9 cellular contexts compared by ENCODE assay signal in genomic region chr14:73746540-73747385, GRCh38. TPM values are rescaled to one million over a fixed set of nuclear protein-coding genes. Genes with fewer than 3 reads are reported as not detected.
DNase-seq lines count a peak whose midpoint lies in the region; ATAC-seq and TF ChIP-seq lines count a peak whose summit lies in the region.
"Had no signal": no experiment of that assay in that cellular context is flagged by ENCODE, and none has a peak within 500 bp of the region (broad histone marks: within the 10 kb centered on the region; RNA-seq: fewer than 3 reads in every experiment).

No MANE protein-coding gene starts in this region.

- no peak for TF ChIP-seq POLR2A in HCT116 (IDR thresholded peaks at IDR 0.05; ENCODE audit: borderline replicate concordance, extremely low read depth, insufficient read depth, insufficient read length)

- H3K27me3 ChIP-seq in HCT116 (ENCODE audit: insufficient read depth, low read length) (no peaks in the 10 kb centered on the region), foreskin keratinocyte (no peaks in the 10 kb centered on the region), smooth muscle cell (ENCODE audit: low read depth) (no peaks in the 10 kb centered on the region)

- H3K27me3 Mint-ChIP-seq in WTC11 (ENCODE audit: low read depth), result no peaks in the 10 kb centered on the region

- H3K27ac Mint-ChIP-seq in WTC11, result peak overlapping the region; percentile 88

- peak overlapping the region; percentile 42; the same call in 1 of the 2 replicates for H3K9ac ChIP-seq in HCT116 (ENCODE audit: low read length)
- peak overlapping the region; percentile 13 for H3K9ac ChIP-seq in smooth muscle cell (ENCODE audit: low read depth)

- no peaks in the 10 kb centered on the region for H4K20me1 ChIP-seq in HCT116 (ENCODE audit: insufficient read depth)
- peaks cover 99% of the 10 kb centered on the region for H4K20me1 ChIP-seq in smooth muscle cell (ENCODE audit: low read depth)

- no peak for TF ChIP-seq RAD21 in HCT116 (IDR thresholded peaks at IDR 0.05; ENCODE audit: low read depth)

- H3K9me2 ChIP-seq in HCT116 (ENCODE audit: insufficient read depth), result no peaks in the 10 kb centered on the region

- ATAC-seq in HCT116, result peak; percentile 24; the same call in 1 of the 2 replicates
- peak; percentile 31 for ATAC-seq in WTC11
- ATAC-seq in foreskin keratinocyte, result peak; percentile 37
- ATAC-seq in HG03521 (IDR thresholded peaks at IDR 0.05; ENCODE audit: unreplicated experiment), result no peak
- no peak for ATAC-seq in HG02571 (IDR thresholded peaks at IDR 0.05; ENCODE audit: unreplicated experiment)

- H3K36me3 ChIP-seq in HCT116 (ENCODE audit: control insufficient read depth in 1 of 2, insufficient read depth in 2 of 2, low read length in 2 of 2) (no peaks in the 10 kb centered on the region), smooth muscle cell (ENCODE audit: low read depth) (no peaks in the 10 kb centered on the region)

- H3F3A ChIP-seq in smooth muscle cell (ENCODE audit: low read depth), result peaks cover 6% of the 10 kb centered on the region

- H3K9me3 Mint-ChIP-seq in WTC11, result no peaks in the 10 kb centered on the region

- H3K9me3 ChIP-seq in HCT116 (ENCODE audit: control insufficient read depth in 1 of 2, insufficient read depth in 1 of 2, low read depth in 1 of 2, low read length in 2 of 2), result no peaks in the 10 kb centered on the region
- H3K9me3 ChIP-seq in smooth muscle cell (replicated peaks; ENCODE audit: low read depth), result no peaks in the 10 kb centered on the region

- no peaks in the 10 kb centered on the region for H3K36me3 Mint-ChIP-seq in WTC11

- H2AFZ ChIP-seq in HCT116 (ENCODE audit: low read depth, low read length, poor library complexity, severe bottlenecking) (no peak overlapping the region), smooth muscle cell (ENCODE audit: low read depth) (no peak overlapping the region)

- H3K79me2 ChIP-seq in HCT116 (ENCODE audit: insufficient read depth, low read length) (peaks cover 100% of the 10 kb centered on the region), smooth muscle cell (ENCODE audit: low read depth) (peaks cover 90% of the 10 kb centered on the region)

- DNase-seq in HCT116 (ENCODE audit: low read depth, low spot score) (no peak), WTC11 (ENCODE audit: low spot score) (peak; percentile 22), foreskin keratinocyte (no peak), smooth muscle cell (lab: John Stamatoyannopoulos, UW; ENCODE audit: unreplicated experiment) (no peak), NCI-H748 (lab: John Stamatoyannopoulos, UW; ENCODE audit: unreplicated experiment) (no peak), NCI-H1105 (lab: John Stamatoyannopoulos, UW) (no peak)
- DNase-seq: T-helper 9 cell had no signal

- CTCF ChIA-PET in HCT116 (lab: Charles Lee) (interaction anchor here (1.3 to 4.2 kb wide), 3 partner anchors 12 to 79 kb away, joined by 4 to 27 read pairs (median 8); a partner anchor contains a TSS), WTC11 (lab: Charles Lee) (interaction anchor here (1.3 to 3.5 kb wide), 6 partner anchors 12 to 105 kb away, joined by 3 to 43 read pairs (median 8); partner anchors contain the start of gene PTGR2)

- 68% methylated on average over 5 of the region's 5 CpGs for WGBS in smooth muscle cell (ENCODE audit: low lambda C conversion rate)

- intact Hi-C loops in HCT116 (cut with micrococcal nuclease), result no loop called here

- no peak overlapping the region for H3K27ac ChIP-seq in HCT116 (ENCODE audit: low read depth, low read length)
- no peak overlapping the region for H3K27ac ChIP-seq in foreskin keratinocyte
- H3K27ac ChIP-seq in smooth muscle cell (ENCODE audit: low read depth), result peak overlapping the region; percentile 64

- peaks cover 47 to 63% of the 10 kb centered on the region in 2 experiments for H3K4me1 ChIP-seq in HCT116 (ENCODE audit: control insufficient read depth in 1 of 2, insufficient read depth in 2 of 2, low read length in 2 of 2)
- H3K4me1 ChIP-seq in foreskin keratinocyte, result peaks cover 75% of the 10 kb centered on the region
- H3K4me1 ChIP-seq in smooth muscle cell (ENCODE audit: low read depth), result peaks cover 31% of the 10 kb centered on the region

- H3K4me2 ChIP-seq in HCT116 (ENCODE audit: low read length), result 0 out of 2 replicates have a peak overlapping the region, but pooled peaks have one; percentile 89
- peak overlapping the region; percentile 54 for H3K4me2 ChIP-seq in smooth muscle cell

- RAD21 ChIA-PET in HCT116 (lab: Charles Lee; ENCODE audit: low non-redundant PET in 1 of 2, low total read pairs in 2 of 2, uncharacterized antibody in 2 of 2, unreplicated experiment in 2 of 2), result interaction anchor here in 1 of 2 experiments (1.4 to 2.3 kb wide), 2 partner anchors 8 to 12 kb away, joined by 3 to 6 read pairs; no protein-coding TSS in a partner anchor

- POLR2A ChIA-PET in HCT116 (lab: Charles Lee), result interaction anchor here (1.0 kb wide), 1 partner anchor 20 kb away, joined by 3 read pairs; no protein-coding TSS in a partner anchor
- POLR2A ChIA-PET in WTC11 (lab: Charles Lee), result interaction anchor here (0.6 to 1.0 kb wide), 3 partner anchors 9 to 11 kb away, joined by 3 to 4 read pairs (median 3); no protein-coding TSS in a partner anchor

- BruUV-seq in HCT116 (replicated peaks; lab: Mats Ljungman, UMichigan), result no TSS peak

- H3K4me3 ChIP-seq in HCT116 (replicated peaks in 1 of 2; ENCODE audit: low read depth in 1 of 2, low read length in 2 of 2) (no peak overlapping the region), smooth muscle cell (no peak overlapping the region)

- H3K4me3 Mint-ChIP-seq in WTC11, result no peak overlapping the region

- H3K4me1 Mint-ChIP-seq in WTC11, result peaks cover 67% of the 10 kb centered on the region

- peak in 1 of 3 experiments; percentile 36; a peak in 1 of 6 replicates for TF ChIP-seq CTCF in HCT116 (IDR thresholded peaks at IDR 0.05 in 2 of 3, conservative IDR thresholded peaks at IDR 0.05 in 1 of 3; ENCODE audit: borderline replicate concordance in 1 of 3, insufficient read depth in 1 of 3, low read depth in 2 of 3, low read length in 2 of 3)
- TF ChIP-seq CTCF in WTC11 (IDR thresholded peaks at IDR 0.05), result no peak
- peak; percentile 61 for TF ChIP-seq CTCF in foreskin keratinocyte (conservative IDR thresholded peaks at IDR 0.05)
- peak; percentile 9 for TF ChIP-seq CTCF in smooth muscle cell (IDR thresholded peaks at IDR 0.05; ENCODE audit: borderline replicate concordance, insufficient read depth, poor library complexity, severe bottlenecking)

TF ChIP-seq in HCT116, 20 proteins besides CTCF, POLR2A, EP300 and RAD21:
- no peak for TF ChIP-seq EZH2phosphoT487 (IDR thresholded peaks at IDR 0.05; ENCODE audit: borderline replicate concordance)
- TF ChIP-seq TCF7L2 (IDR thresholded peaks at IDR 0.05; ENCODE audit: borderline replicate concordance, extremely low read depth, insufficient read depth, insufficient read length), result no peak
- TF ChIP-seq ZFX (IDR thresholded peaks at IDR 0.05), result no peak
- TF ChIP-seq SIN3A (IDR thresholded peaks at IDR 0.05; ENCODE audit: low read depth), result no peak
- TF ChIP-seq POLR2AphosphoS5 (IDR thresholded peaks at IDR 0.05; ENCODE audit: low read depth, low read length), result no peak
- no peak for TF ChIP-seq ZNF274 (IDR thresholded peaks at IDR 0.05; ENCODE audit: low read depth, low read length)
- no peak for TF ChIP-seq EGR1 (IDR thresholded peaks at IDR 0.05; ENCODE audit: low read depth)
TF ChIP-seq in HCT116: peak in this region for 0.

TF ChIP-seq in WTC11, 78 proteins besides CTCF, POLR2A, EP300 and RAD21:
- TF ChIP-seq, protein P1, sequence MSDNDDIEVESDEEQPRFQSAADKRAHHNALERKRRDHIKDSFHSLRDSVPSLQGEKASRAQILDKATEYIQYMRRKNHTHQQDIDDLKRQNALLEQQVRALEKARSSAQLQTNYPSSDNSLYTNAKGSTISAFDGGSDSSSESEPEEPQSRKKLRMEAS (CRISPR knock-in tag; IDR thresholded peaks at IDR 0.05), result no peak
- TF ChIP-seq GABPB1 (CRISPR knock-in tag; IDR thresholded peaks at IDR 0.05) (no peak), ETV6 (CRISPR knock-in tag; IDR thresholded peaks at IDR 0.05) (no peak), CREB1 (CRISPR knock-in tag; IDR thresholded peaks at IDR 0.05) (no peak)
- TF ChIP-seq, protein P2, sequence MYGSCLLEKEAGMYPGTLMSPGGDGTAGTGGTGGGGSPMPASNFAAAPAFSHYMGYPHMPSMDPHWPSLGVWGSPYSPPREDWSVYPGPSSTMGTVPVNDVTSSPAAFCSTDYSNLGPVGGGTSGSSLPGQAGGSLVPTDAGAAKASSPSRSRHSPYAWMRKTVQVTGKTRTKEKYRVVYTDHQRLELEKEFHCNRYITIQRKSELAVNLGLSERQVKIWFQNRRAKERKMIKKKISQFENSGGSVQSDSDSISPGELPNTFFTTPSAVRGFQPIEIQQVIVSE (CRISPR knock-in tag; IDR thresholded peaks at IDR 0.05; ENCODE audit: borderline replicate concordance), result no peak

RNA-seq across cellular contexts. Expression of gene PNMA1, which starts 32.6 kb away (rescaled TPM):
- 24.6 TPM for total RNA-seq in HCT116 (2021; ENCODE audit: unreplicated experiment)
- polyA plus RNA-seq in HCT116 (2012), result 18.1 and 22.0 TPM in 2 replicates
- total RNA-seq in WTC11 (2021), result 46.0 to 50.2 TPM (median 49.6 TPM) in 3 replicates
- total RNA-seq in foreskin keratinocyte, result 12.2 and 13.6 TPM in 2 replicates
- 9.6 TPM in 2 replicates for polyA plus RNA-seq in foreskin keratinocyte
- 16.5 and 22.4 TPM in 2 replicates for total RNA-seq in smooth muscle cell
- polyA plus RNA-seq in smooth muscle cell, result 43.5 and 52.7 TPM in 2 replicates

Comparison
In these comparisons a context has a peak if more than half of its experiments do, and no peak if none do; other contexts are left out.
1. ATAC-seq: peak in HCT116 (single experiment), WTC11 (single experiment) and foreskin keratinocyte (single experiment); none in HG03521 (single experiment) and HG02571 (single experiment).